ENCODE assay signal across 1 cellular context in the genomic region with DNA sequence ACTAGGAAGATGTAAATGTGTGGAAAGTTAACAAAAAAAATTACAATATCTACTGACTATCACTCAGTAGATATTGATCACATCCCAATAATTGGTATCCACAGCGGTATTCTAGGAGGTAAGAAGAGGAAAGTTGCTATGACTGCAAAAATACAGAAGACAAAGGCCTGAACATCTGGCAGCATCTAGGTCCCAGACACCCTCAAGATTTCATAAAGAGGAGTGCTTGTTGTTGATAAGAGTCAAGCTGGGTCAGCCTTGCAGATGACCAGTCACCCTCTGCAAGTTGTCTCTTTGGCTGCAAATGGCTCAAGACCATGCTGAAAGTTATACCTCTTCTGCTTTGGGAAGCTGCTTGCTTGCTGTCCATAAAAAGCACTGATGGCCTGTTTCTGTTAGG.
TF ChIP-seq lines count a peak whose summit lies in the region.

No MANE protein-coding gene starts in this region.

TF ChIP-seq in K562, 482 proteins besides CTCF, POLR2A, EP300 and RAD21 (continued from another document):
- no peak for TF ChIP-seq ZNF407 (IDR thresholded peaks at IDR 0.05; ENCODE audit: low read depth)
- TF ChIP-seq FOSL1 (tag; conservative IDR thresholded peaks at IDR 0.05) = peak; percentile 52
- TF ChIP-seq ARID1B (IDR thresholded peaks at IDR 0.05) = peak; percentile 90
- peak; percentile 84; the same call in 1 of the 2 replicates for TF ChIP-seq CUX1 (CRISPR knock-in tag; IDR thresholded peaks at IDR 0.05)
TF ChIP-seq in K562: peak in this region for 48.
